Comparison of ENCODE assay signal across 15 cellular contexts in the genomic region with DNA sequence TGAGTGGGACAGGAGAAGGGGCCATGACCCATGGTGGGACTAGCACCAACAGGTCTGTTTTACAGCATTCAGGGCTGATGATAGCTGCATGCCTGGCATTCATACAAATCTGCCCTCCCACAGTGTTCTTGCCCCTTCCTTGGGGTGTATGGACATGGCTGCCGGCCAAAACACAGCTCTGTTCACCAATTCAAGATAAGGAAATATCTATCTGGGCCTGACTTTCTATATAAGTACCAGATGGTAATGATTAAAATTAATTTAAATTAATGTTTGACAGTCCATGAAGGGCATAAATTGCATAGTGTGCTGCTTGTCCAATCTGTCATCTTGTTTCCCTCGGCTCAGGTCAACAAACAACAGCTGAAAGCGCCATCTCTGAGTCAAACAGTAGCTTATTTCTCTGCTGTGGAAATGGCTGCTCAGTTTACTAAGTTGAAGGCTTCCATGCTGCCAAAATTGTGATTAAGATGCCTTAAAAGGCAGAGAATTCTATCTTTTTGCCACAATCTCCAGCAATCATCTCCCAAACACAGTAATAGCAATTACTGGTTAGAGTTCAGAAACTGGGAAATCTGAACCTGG.
"Had no signal": no experiment of that assay in that cellular context is flagged by ENCODE, and none has a peak within 500 bp of the region (broad histone marks: within the 10 kb centered on the region; RNA-seq: fewer than 3 reads in every experiment).

No MANE protein-coding gene starts in this region.

- H3K9me3 Mint-ChIP-seq: natural killer cell treated with Interleukin-12 subunit alpha and Interleukin-12 subunit beta and Interleukin-15 and Interleukin-18, amount 100 ng/mL, for 72 hours had no signal

- H3K4me3 ChIP-seq: dorsolateral prefrontal cortex, heart left ventricle, sigmoid colon, smooth muscle cell had no signal

- H3K36me3 ChIP-seq: heart left ventricle, sigmoid colon had no signal

- DNase-seq: cortex of kidney; dorsolateral prefrontal cortex; effector CD8-positive, alpha-beta T cell; heart left ventricle; hippocampal formation; left colon; sigmoid colon; stimulated activated CD4-positive, alpha-beta T cell treated with anti-CD3 and anti-CD28 coated beads, Interleukin-2, amount 100 ng/mL, for 48 hours; stimulated activated naive CD4-positive, alpha-beta T cell treated with Interleukin-2 at 50 U/mL for 16 hours; trophoblast cell had no signal

- H3K27ac Mint-ChIP-seq: natural killer cell treated with Interleukin-12 subunit alpha and Interleukin-12 subunit beta and Interleukin-15 and Interleukin-18, amount 100 ng/mL, for 72 hours had no signal

- H3K4me1 ChIP-seq: heart left ventricle, parathyroid adenoma, sigmoid colon had no signal

- H3K9me3 ChIP-seq: heart left ventricle, sigmoid colon had no signal

- H3K27ac ChIP-seq: heart left ventricle, parathyroid adenoma, sigmoid colon had no signal

- ATAC-seq: esophagus mucosa, heart left ventricle, left colon had no signal

- H3K27me3 ChIP-seq: sigmoid colon had no signal

- H3K36me3 Mint-ChIP-seq: natural killer cell treated with Interleukin-12 subunit alpha and Interleukin-12 subunit beta and Interleukin-15 and Interleukin-18, amount 100 ng/mL, for 72 hours had no signal

- H3K4me3 Mint-ChIP-seq: natural killer cell treated with Interleukin-12 subunit alpha and Interleukin-12 subunit beta and Interleukin-15 and Interleukin-18, amount 100 ng/mL, for 72 hours had no signal

- FAIRE-seq: frontal cortex had no signal
